In the genomic region with DNA sequence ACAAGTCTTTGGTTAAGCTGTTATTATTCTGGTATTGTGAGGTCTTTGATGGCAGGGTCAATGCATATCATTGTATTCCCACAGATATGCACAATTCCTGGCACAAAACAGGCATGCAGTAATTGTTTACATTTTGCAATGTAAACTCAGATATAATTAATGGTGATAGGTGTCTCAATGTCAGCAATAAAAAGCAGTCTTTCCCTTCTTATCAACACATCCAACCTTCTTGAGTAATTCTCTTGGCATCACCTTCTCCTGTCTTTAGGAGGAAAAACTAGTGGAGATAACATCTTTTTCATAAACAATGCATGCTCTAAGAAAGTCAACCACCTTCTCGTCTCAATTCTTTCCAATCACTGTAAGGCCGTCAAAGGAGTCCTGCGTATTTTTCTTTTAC, we compare ENCODE assay signal across 17 cellular contexts.
DNase-seq lines count a peak whose midpoint lies in the region; ATAC-seq and FAIRE-seq lines count a peak whose summit lies in the region.
"Had no signal": no experiment of that assay in that cellular context is flagged by ENCODE, and none has a peak within 500 bp of the region (broad histone marks: within the 10 kb centered on the region; RNA-seq: fewer than 3 reads in every experiment).

No MANE protein-coding gene starts in this region.

- no peak overlapping the region for H3K27ac Mint-ChIP-seq in activated CD4-positive, alpha-beta T cell treated with anti-CD3 and anti-CD28 coated beads, Interleukin-2, amount 10 ng/mL, durations not matched to agents 7 days and 5 days
- H3K27ac Mint-ChIP-seq: B cell; CD4-positive, CD25-positive, alpha-beta regulatory T cell; CD8-positive, alpha-beta T cell; HFFc6 had no signal

- no peaks in the 10 kb centered on the region for H3K9me3 Mint-ChIP-seq in activated CD4-positive, alpha-beta T cell treated with anti-CD3 and anti-CD28 coated beads, Interleukin-2, amount 10 ng/mL, durations not matched to agents 7 days and 5 days
- H3K9me3 Mint-ChIP-seq: CD4-positive, CD25-positive, alpha-beta regulatory T cell; CD8-positive, alpha-beta T cell; HFFc6 had no signal

- no peaks in the 10 kb centered on the region for H3K36me3 Mint-ChIP-seq in activated CD4-positive, alpha-beta T cell treated with anti-CD3 and anti-CD28 coated beads, Interleukin-2, amount 10 ng/mL, durations not matched to agents 7 days and 5 days (ENCODE audit: low read depth)
- H3K36me3 Mint-ChIP-seq: CD4-positive, CD25-positive, alpha-beta regulatory T cell; CD8-positive, alpha-beta T cell had no signal

- DNase-seq in NCI-H146 (lab: John Stamatoyannopoulos, UW) (peak; percentile 1), NCI-H146 treated with DMSO at 0.1 percent for 48 hours (lab: John Stamatoyannopoulos, UW; ENCODE audit: unreplicated experiment) (no peak), NCI-H226 (peak; percentile 8), sciatic nerve (ENCODE audit: low spot score) (no peak)
- no peak for DNase-seq in activated CD4-positive, alpha-beta T cell treated with anti-CD3 and anti-CD28 coated beads, Interleukin-2, amount 10 ng/mL, durations not matched to agents 7 days and 5 days
- DNase-seq: Caco-2; CD4-positive, CD25-positive, alpha-beta regulatory T cell; CD8-positive, alpha-beta T cell; DMS153; DND-41; GOT3; HFFc6 had no signal

- intact Hi-C loops in sciatic nerve (cut with DNase I) = no loop called here

- POLR2A ChIA-PET in activated CD4-positive, alpha-beta T cell treated with anti-CD3 and anti-CD28 coated beads, Interleukin-2, amount 10 ng/mL, durations not matched to agents 7 days and 5 days (lab: Charles Lee) = no interaction called here

- no peaks in the 10 kb centered on the region for H3K4me1 Mint-ChIP-seq in activated CD4-positive, alpha-beta T cell treated with anti-CD3 and anti-CD28 coated beads, Interleukin-2, amount 10 ng/mL, durations not matched to agents 7 days and 5 days
- H3K4me1 Mint-ChIP-seq: CD4-positive, CD25-positive, alpha-beta regulatory T cell had no signal

- CTCF ChIA-PET in activated CD4-positive, alpha-beta T cell treated with anti-CD3 and anti-CD28 coated beads, Interleukin-2, amount 10 ng/mL, durations not matched to agents 7 days and 5 days (lab: Charles Lee) = no interaction called here

- peaks cover 4% of the 10 kb centered on the region for H3K27me3 Mint-ChIP-seq in activated CD4-positive, alpha-beta T cell treated with anti-CD3 and anti-CD28 coated beads, Interleukin-2, amount 10 ng/mL, durations not matched to agents 7 days and 5 days
- H3K27me3 Mint-ChIP-seq: B cell; CD4-positive, CD25-positive, alpha-beta regulatory T cell had no signal

- H3K4me3 Mint-ChIP-seq in activated CD4-positive, alpha-beta T cell treated with anti-CD3 and anti-CD28 coated beads, Interleukin-2, amount 10 ng/mL, durations not matched to agents 7 days and 5 days = no peak overlapping the region
- H3K4me3 Mint-ChIP-seq: B cell; CD4-positive, CD25-positive, alpha-beta regulatory T cell; CD8-positive, alpha-beta T cell; HFFc6 had no signal

- no peak for ATAC-seq in sciatic nerve
- ATAC-seq: CD8-positive, alpha-beta T cell had no signal

- FAIRE-seq in endometrium (lab: Jason Lieb, UNC) = peak; percentile 43
- FAIRE-seq: A204.1, GM12892, H54 had no signal

Comparison
In these comparisons a context has a peak if more than half of its experiments do, and no peak if none do; other contexts are left out.
1. DNase-seq: peak in NCI-H146 (single experiment) and NCI-H226 (single experiment); none in NCI-H146 treated with DMSO at 0.1 percent for 48 hours (single experiment), activated CD4-positive, alpha-beta T cell treated with anti-CD3 and anti-CD28 coated beads, Interleukin-2, amount 10 ng/mL, durations not matched to agents 7 days and 5 days (single experiment) and sciatic nerve (single experiment).